Comparison of ENCODE assay signal across 10 cellular contexts in the genomic region with DNA sequence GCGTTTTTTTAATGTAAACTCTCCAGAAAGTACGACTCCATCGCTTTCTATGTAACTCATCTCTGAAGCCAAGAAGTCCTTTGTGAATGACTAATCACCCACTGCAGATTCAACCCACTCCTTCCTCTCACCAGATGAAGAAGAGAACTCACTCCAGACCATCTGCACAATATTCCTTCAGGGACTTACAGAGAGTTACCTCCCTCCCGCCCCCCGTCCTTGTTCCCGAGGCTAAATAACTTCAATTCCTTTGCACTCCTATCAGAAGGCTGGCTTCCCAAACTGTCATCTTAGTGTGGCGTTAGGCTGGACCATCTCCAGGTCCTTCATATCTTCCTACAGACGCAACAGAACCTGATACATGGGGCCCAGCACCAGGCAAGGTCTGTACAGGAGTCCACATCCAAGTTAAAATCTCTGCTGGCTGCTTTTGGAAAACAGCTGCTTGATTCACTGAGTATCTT.
DNase-seq lines count a peak whose midpoint lies in the region; ATAC-seq, FAIRE-seq and TF ChIP-seq lines count a peak whose summit lies in the region.
"Had no signal": no experiment of that assay in that cellular context is flagged by ENCODE, and none has a peak within 500 bp of the region (broad histone marks: within the 10 kb centered on the region; RNA-seq: fewer than 3 reads in every experiment).

No MANE protein-coding gene starts in this region.

- H3K4me1 Mint-ChIP-seq in activated CD8-positive, alpha-beta T cell treated with anti-CD3 and anti-CD28 coated beads for 36 hours (ENCODE audit: low read depth), result peaks cover 60% of the 10 kb centered on the region
- H3K4me1 Mint-ChIP-seq in activated CD8-positive, alpha-beta T cell treated with anti-CD3 and anti-CD28 coated beads, Interleukin-2, amount 10 ng/mL, durations not matched to agents 7 days and 5 days (ENCODE audit: low read depth), result peaks cover 47% of the 10 kb centered on the region
- H3K4me1 Mint-ChIP-seq in activated T-helper 17 cell treated with anti-CD3 and anti-CD28 coated beads, Interleukin-2, amount 50 U/mL, for 72 hours, result peaks cover 55% of the 10 kb centered on the region
- H3K4me1 Mint-ChIP-seq in glutamatergic neuron (ENCODE audit: low read depth, unreplicated experiment), result peaks cover 79% of the 10 kb centered on the region
- H3K4me1 Mint-ChIP-seq in stimulated activated naive CD8-positive, alpha-beta T cell treated with anti-CD3 and anti-CD28 coated beads, Interleukin-15, amount 100 ng/mL, for 72 hours, result peaks cover 68% of the 10 kb centered on the region
- peaks cover 16% of the 10 kb centered on the region for H3K4me1 Mint-ChIP-seq in progenitor cell of endocrine pancreas (ENCODE audit: low read depth)

- POLR2A ChIA-PET in activated CD8-positive, alpha-beta T cell treated with anti-CD3 and anti-CD28 coated beads for 36 hours (lab: Charles Lee), result interaction anchor here (0.6 kb wide), 1 partner anchor 88 kb away, joined by 3 read pairs; no protein-coding TSS in a partner anchor
- POLR2A ChIA-PET in activated CD8-positive, alpha-beta T cell treated with anti-CD3 and anti-CD28 coated beads, Interleukin-2, amount 10 ng/mL, durations not matched to agents 7 days and 5 days (lab: Charles Lee), result no interaction called here

- no peaks in the 10 kb centered on the region for H3K9me3 Mint-ChIP-seq in activated CD8-positive, alpha-beta T cell treated with anti-CD3 and anti-CD28 coated beads for 36 hours
- no peaks in the 10 kb centered on the region for H3K9me3 Mint-ChIP-seq in activated CD8-positive, alpha-beta T cell treated with anti-CD3 and anti-CD28 coated beads, Interleukin-2, amount 10 ng/mL, durations not matched to agents 7 days and 5 days (ENCODE audit: insufficient read depth)
- H3K9me3 Mint-ChIP-seq in activated T-helper 17 cell treated with anti-CD3 and anti-CD28 coated beads, Interleukin-2, amount 50 U/mL, for 72 hours, result no peaks in the 10 kb centered on the region
- H3K9me3 Mint-ChIP-seq in glutamatergic neuron (ENCODE audit: unreplicated experiment) (peaks cover 61% of the 10 kb centered on the region), progenitor cell of endocrine pancreas (ENCODE audit: low read depth) (no peaks in the 10 kb centered on the region)
- no peaks in the 10 kb centered on the region for H3K9me3 Mint-ChIP-seq in stimulated activated naive CD8-positive, alpha-beta T cell treated with anti-CD3 and anti-CD28 coated beads, Interleukin-15, amount 100 ng/mL, for 72 hours

- peaks cover 27% of the 10 kb centered on the region for H3K36me3 Mint-ChIP-seq in activated CD8-positive, alpha-beta T cell treated with anti-CD3 and anti-CD28 coated beads for 36 hours (ENCODE audit: low read depth)
- peaks cover 11% of the 10 kb centered on the region for H3K36me3 Mint-ChIP-seq in activated CD8-positive, alpha-beta T cell treated with anti-CD3 and anti-CD28 coated beads, Interleukin-2, amount 10 ng/mL, durations not matched to agents 7 days and 5 days (ENCODE audit: low read depth)
- H3K36me3 Mint-ChIP-seq in activated T-helper 17 cell treated with anti-CD3 and anti-CD28 coated beads, Interleukin-2, amount 50 U/mL, for 72 hours (ENCODE audit: low read depth), result peaks cover 22% of the 10 kb centered on the region
- H3K36me3 Mint-ChIP-seq in glutamatergic neuron (ENCODE audit: unreplicated experiment) (peaks cover 20% of the 10 kb centered on the region), progenitor cell of endocrine pancreas (ENCODE audit: insufficient read depth) (peaks cover 20% of the 10 kb centered on the region)

- no peak for DNase-seq in activated CD8-positive, alpha-beta T cell treated with anti-CD3 and anti-CD28 coated beads for 36 hours
- DNase-seq in activated CD8-positive, alpha-beta T cell treated with anti-CD3 and anti-CD28 coated beads, Interleukin-2, amount 10 ng/mL, durations not matched to agents 7 days and 5 days, result no peak
- DNase-seq in glutamatergic neuron (no peak), progenitor cell of endocrine pancreas (ENCODE audit: low spot score, unreplicated experiment) (no peak), frontal cortex (ENCODE audit: low spot score in 2 of 2) (no peak)
- no peak for DNase-seq in stimulated activated naive CD8-positive, alpha-beta T cell treated with anti-CD3 and anti-CD28 coated beads, Interleukin-15, amount 100 ng/mL, for 72 hours
- DNase-seq: caudate nucleus, NCI-H146 had no signal

- no peak for FAIRE-seq in frontal cortex (lab: Jason Lieb, UNC)

- CTCF ChIA-PET in activated CD8-positive, alpha-beta T cell treated with anti-CD3 and anti-CD28 coated beads for 36 hours (lab: Charles Lee), result no interaction called here
- CTCF ChIA-PET in activated CD8-positive, alpha-beta T cell treated with anti-CD3 and anti-CD28 coated beads, Interleukin-2, amount 10 ng/mL, durations not matched to agents 7 days and 5 days (lab: Charles Lee), result interaction anchor here (1.0 to 1.3 kb wide), 3 partner anchors 13 to 55 kb away, joined by 3 to 5 read pairs (median 3); no protein-coding TSS in a partner anchor

- peak overlapping the region; percentile 85 for H3K27ac Mint-ChIP-seq in activated CD8-positive, alpha-beta T cell treated with anti-CD3 and anti-CD28 coated beads for 36 hours
- H3K27ac Mint-ChIP-seq in activated CD8-positive, alpha-beta T cell treated with anti-CD3 and anti-CD28 coated beads, Interleukin-2, amount 10 ng/mL, durations not matched to agents 7 days and 5 days, result no peak overlapping the region
- H3K27ac Mint-ChIP-seq in activated T-helper 17 cell treated with anti-CD3 and anti-CD28 coated beads, Interleukin-2, amount 50 U/mL, for 72 hours, result peak overlapping the region; percentile 89
- H3K27ac Mint-ChIP-seq in glutamatergic neuron (ENCODE audit: unreplicated experiment) (peak overlapping the region; percentile 80), progenitor cell of endocrine pancreas (no peak overlapping the region)
- H3K27ac Mint-ChIP-seq in stimulated activated naive CD8-positive, alpha-beta T cell treated with anti-CD3 and anti-CD28 coated beads, Interleukin-15, amount 100 ng/mL, for 72 hours, result peak overlapping the region in 1 of 2 donors; percentile 4

- intact Hi-C loops in activated CD8-positive, alpha-beta T cell treated with anti-CD3 and anti-CD28 coated beads for 36 hours (cut with micrococcal nuclease), result loop anchor here (5.0 kb wide), 1 partner anchor 105 kb away; no protein-coding TSS in a partner anchor

- no peak for TF ChIP-seq CTCF in activated CD8-positive, alpha-beta T cell treated with anti-CD3 and anti-CD28 coated beads for 36 hours (IDR thresholded peaks at IDR 0.05)
- TF ChIP-seq CTCF in glutamatergic neuron (IDR thresholded peaks at IDR 0.05; ENCODE audit: partially characterized antibody, unreplicated experiment), result no peak
- no peak for TF ChIP-seq CTCF in progenitor cell of endocrine pancreas (IDR thresholded peaks at IDR 0.05; ENCODE audit: unreplicated experiment)

- H3K4me3 Mint-ChIP-seq in activated CD8-positive, alpha-beta T cell treated with anti-CD3 and anti-CD28 coated beads for 36 hours, result peak overlapping the region; percentile 30
- no peak overlapping the region for H3K4me3 Mint-ChIP-seq in activated CD8-positive, alpha-beta T cell treated with anti-CD3 and anti-CD28 coated beads, Interleukin-2, amount 10 ng/mL, durations not matched to agents 7 days and 5 days
- peak overlapping the region; percentile 69 for H3K4me3 Mint-ChIP-seq in activated T-helper 17 cell treated with anti-CD3 and anti-CD28 coated beads, Interleukin-2, amount 50 U/mL, for 72 hours
- H3K4me3 Mint-ChIP-seq in glutamatergic neuron (ENCODE audit: unreplicated experiment) (peak overlapping the region; percentile 75), progenitor cell of endocrine pancreas (ENCODE audit: low read depth) (no peak overlapping the region)
- peak overlapping the region; percentile 65 to 82 for H3K4me3 Mint-ChIP-seq in stimulated activated naive CD8-positive, alpha-beta T cell treated with anti-CD3 and anti-CD28 coated beads, Interleukin-15, amount 100 ng/mL, for 72 hours

- ATAC-seq in activated CD8-positive, alpha-beta T cell treated with anti-CD3 and anti-CD28 coated beads for 36 hours, result peak; percentile 45
- ATAC-seq in activated CD8-positive, alpha-beta T cell treated with anti-CD3 and anti-CD28 coated beads, Interleukin-2, amount 10 ng/mL, durations not matched to agents 7 days and 5 days, result no peak
- peak; percentile 68 for ATAC-seq in activated T-helper 17 cell treated with anti-CD3 and anti-CD28 coated beads, Interleukin-2, amount 50 U/mL, for 72 hours (replicated peaks)
- ATAC-seq in stimulated activated naive CD8-positive, alpha-beta T cell treated with anti-CD3 and anti-CD28 coated beads, Interleukin-15, amount 100 ng/mL, for 72 hours, result peak; percentile 40
- ATAC-seq in HG03520 (IDR thresholded peaks at IDR 0.05; ENCODE audit: unreplicated experiment), result no peak

- no peaks in the 10 kb centered on the region for H3K27me3 Mint-ChIP-seq in activated CD8-positive, alpha-beta T cell treated with anti-CD3 and anti-CD28 coated beads for 36 hours
- peaks cover 2% of the 10 kb centered on the region for H3K27me3 Mint-ChIP-seq in activated CD8-positive, alpha-beta T cell treated with anti-CD3 and anti-CD28 coated beads, Interleukin-2, amount 10 ng/mL, durations not matched to agents 7 days and 5 days (ENCODE audit: low read depth)
- H3K27me3 Mint-ChIP-seq in activated T-helper 17 cell treated with anti-CD3 and anti-CD28 coated beads, Interleukin-2, amount 50 U/mL, for 72 hours, result no peaks in the 10 kb centered on the region
- H3K27me3 Mint-ChIP-seq in glutamatergic neuron (ENCODE audit: unreplicated experiment), result peaks cover 47% of the 10 kb centered on the region
- H3K27me3 Mint-ChIP-seq in stimulated activated naive CD8-positive, alpha-beta T cell treated with anti-CD3 and anti-CD28 coated beads, Interleukin-15, amount 100 ng/mL, for 72 hours, result no peaks in the 10 kb centered on the region
- no peaks in the 10 kb centered on the region for H3K27me3 Mint-ChIP-seq in progenitor cell of endocrine pancreas

Comparison
In these comparisons a context has a peak if more than half of its experiments do, and no peak if none do; other contexts are left out.
1. ATAC-seq: peak in activated CD8-positive, alpha-beta T cell treated with anti-CD3 and anti-CD28 coated beads for 36 hours (single experiment), activated T-helper 17 cell treated with anti-CD3 and anti-CD28 coated beads, Interleukin-2, amount 50 U/mL, for 72 hours (single experiment) and stimulated activated naive CD8-positive, alpha-beta T cell treated with anti-CD3 and anti-CD28 coated beads, Interleukin-15, amount 100 ng/mL, for 72 hours (single experiment); none in activated CD8-positive, alpha-beta T cell treated with anti-CD3 and anti-CD28 coated beads, Interleukin-2, amount 10 ng/mL, durations not matched to agents 7 days and 5 days (single experiment) and HG03520 (single experiment).
2. H3K27ac Mint-ChIP-seq: peak in activated CD8-positive, alpha-beta T cell treated with anti-CD3 and anti-CD28 coated beads for 36 hours (single experiment), activated T-helper 17 cell treated with anti-CD3 and anti-CD28 coated beads, Interleukin-2, amount 50 U/mL, for 72 hours (single experiment) and glutamatergic neuron (single experiment); none in activated CD8-positive, alpha-beta T cell treated with anti-CD3 and anti-CD28 coated beads, Interleukin-2, amount 10 ng/mL, durations not matched to agents 7 days and 5 days (single experiment) and progenitor cell of endocrine pancreas (single experiment).
3. H3K4me3 Mint-ChIP-seq: peak in activated CD8-positive, alpha-beta T cell treated with anti-CD3 and anti-CD28 coated beads for 36 hours (single experiment), activated T-helper 17 cell treated with anti-CD3 and anti-CD28 coated beads, Interleukin-2, amount 50 U/mL, for 72 hours (single experiment), glutamatergic neuron (single experiment) and stimulated activated naive CD8-positive, alpha-beta T cell treated with anti-CD3 and anti-CD28 coated beads, Interleukin-15, amount 100 ng/mL, for 72 hours (2 of 2); none in activated CD8-positive, alpha-beta T cell treated with anti-CD3 and anti-CD28 coated beads, Interleukin-2, amount 10 ng/mL, durations not matched to agents 7 days and 5 days (single experiment) and progenitor cell of endocrine pancreas (single experiment).